In the genomic region with DNA sequence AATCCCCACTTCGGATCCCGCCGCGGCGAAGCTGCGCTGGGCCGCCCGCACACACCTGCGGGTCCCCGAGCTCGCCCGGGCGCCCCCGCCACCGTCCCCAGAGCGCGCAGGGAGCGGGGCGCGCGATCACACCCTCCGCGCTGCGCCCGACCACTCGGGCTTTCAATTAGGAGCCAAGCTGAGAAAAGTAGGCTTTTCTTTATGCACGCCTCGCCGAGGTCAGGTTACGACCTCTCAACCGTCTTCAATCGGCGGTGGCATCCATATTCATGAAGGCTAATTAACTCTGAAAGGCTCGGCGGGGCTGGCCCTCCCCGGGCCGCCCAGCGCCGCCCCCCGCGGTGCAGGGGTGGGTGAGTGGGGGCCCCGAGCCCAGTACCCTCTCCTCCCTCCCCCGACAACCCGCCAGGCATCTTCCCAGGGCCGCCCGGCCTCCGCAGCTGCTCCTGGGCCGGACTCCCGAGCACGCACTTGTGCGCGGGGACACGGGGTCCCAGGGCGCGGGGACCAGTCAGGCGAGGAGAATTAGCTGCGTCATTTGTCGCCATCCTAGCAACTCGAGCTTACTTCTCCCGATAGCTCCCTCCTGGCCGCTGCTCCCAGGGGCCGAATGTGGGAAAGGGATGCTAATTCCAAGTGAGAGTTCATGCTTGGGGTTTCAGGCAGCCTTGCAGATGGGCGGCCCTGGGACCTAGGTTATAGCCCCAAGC, we compare ENCODE assay signal across 8 cellular contexts.
DNase-seq lines count a peak whose midpoint lies in the region; ATAC-seq and TF ChIP-seq lines count a peak whose summit lies in the region.

No MANE protein-coding gene starts in this region.

- H3K27ac ChIP-seq in heart left ventricle, result peak overlapping the region; percentile 91 to 99 (median 98)

- H3K27me3 ChIP-seq in adipocyte (replicated peaks; ENCODE audit: control insufficient read depth, insufficient read depth, low read length) (no peaks in the 10 kb centered on the region), heart left ventricle (no peaks in the 10 kb centered on the region)

- no peaks in the 10 kb centered on the region for H3K9me3 ChIP-seq in adipocyte (ENCODE audit: control insufficient read depth, low read length)
- H3K9me3 ChIP-seq in heart left ventricle, result no peaks in the 10 kb centered on the region

- peak overlapping the region; percentile 56 for H3K4me3 ChIP-seq in AG04449 (ENCODE audit: low read depth, low read length)
- H3K4me3 ChIP-seq in adipocyte (ENCODE audit: low read length), result peak overlapping the region; percentile 83
- peak overlapping the region; percentile 61 to 89 (median 76) for H3K4me3 ChIP-seq in heart left ventricle

- H3K4me1 ChIP-seq in adipocyte (ENCODE audit: control insufficient read depth, insufficient read depth, low read length), result peaks cover 38% of the 10 kb centered on the region
- H3K4me1 ChIP-seq in heart left ventricle, result peaks cover 0 to 46% (median 18%) of the 10 kb centered on the region in 12 donors

- DNase-seq in AG04449 (ENCODE audit: low read depth, low spot score) (no peak), NCI-H774 (lab: John Stamatoyannopoulos, UW) (peak; percentile 72), adipocyte (ENCODE audit: low read depth) (peak; percentile 82), heart left ventricle (peak; percentile 85 to 92 (median 89)), occipital lobe (lab: John Stamatoyannopoulos, UW) (peak; percentile 83)

- POLR2A ChIA-PET in AG04449 (lab: Yijun Ruan, JAX), result interaction anchor here (0.9 to 1.3 kb wide), 4 partner anchors 9 to 247 kb away, joined by 3 to 6 read pairs (median 4); a partner anchor contains a TSS

- H3K36me3 ChIP-seq in adipocyte (ENCODE audit: control insufficient read depth, insufficient read depth, low read length, severe bottlenecking), result no peaks in the 10 kb centered on the region
- H3K36me3 ChIP-seq in heart left ventricle, result no peaks in the 10 kb centered on the region

- peak in 1 of 2 donors; percentile 53 for TF ChIP-seq POLR2A in heart left ventricle (IDR thresholded peaks at IDR 0.05)

- CTCF ChIA-PET in AG04449 (lab: Yijun Ruan, JAX), result interaction anchor here (0.6 to 4.1 kb wide), 30 partner anchors 9 to 1107 kb away, joined by 3 to 31 read pairs (median 4); a partner anchor contains a TSS

- 1 to 2% (median 1%) methylated on average over 11 to 63 of the region's 63 CpGs for WGBS in heart left ventricle, 4 donors

- ATAC-seq in GM18868 (IDR thresholded peaks at IDR 0.05; ENCODE audit: unreplicated experiment), result peak; percentile 58
- ATAC-seq in heart left ventricle, result peak; percentile 55 to 85 (median 82)
- no peak for ATAC-seq in HG02938 (IDR thresholded peaks at IDR 0.05; ENCODE audit: unreplicated experiment)
- ATAC-seq in GM21360 (IDR thresholded peaks at IDR 0.05; ENCODE audit: unreplicated experiment), result no peak

- intact Hi-C loops in heart left ventricle (cut with DNase I), result loop anchor here (1.0 to 10.0 kb wide), 27 partner anchors 70 to 1027 kb away; a partner anchor contains a TSS

- peak overlapping the region; percentile 95 for H3K9ac ChIP-seq in adipocyte (ENCODE audit: low read length)

- no peak for TF ChIP-seq CTCF in AG04449 (IDR thresholded peaks at IDR 0.05; ENCODE audit: insufficient read depth, low read length, missing control alignments)
- TF ChIP-seq CTCF in heart left ventricle (IDR thresholded peaks at IDR 0.05), result peak in 2 of 12 donors; percentile 8 to 18

Comparison
In these comparisons a context has a peak if more than half of its experiments do, and no peak if none do; other contexts are left out.
1. ATAC-seq: peak in GM18868 (single experiment) and heart left ventricle (4 of 4); none in HG02938 (single experiment) and GM21360 (single experiment).
2. Peak in every context shown above with its lines, with median percentiles within 50 percentile points of each other: H3K4me3 ChIP-seq.